ENCODE assay signal across 30 cellular contexts in the genomic region with DNA sequence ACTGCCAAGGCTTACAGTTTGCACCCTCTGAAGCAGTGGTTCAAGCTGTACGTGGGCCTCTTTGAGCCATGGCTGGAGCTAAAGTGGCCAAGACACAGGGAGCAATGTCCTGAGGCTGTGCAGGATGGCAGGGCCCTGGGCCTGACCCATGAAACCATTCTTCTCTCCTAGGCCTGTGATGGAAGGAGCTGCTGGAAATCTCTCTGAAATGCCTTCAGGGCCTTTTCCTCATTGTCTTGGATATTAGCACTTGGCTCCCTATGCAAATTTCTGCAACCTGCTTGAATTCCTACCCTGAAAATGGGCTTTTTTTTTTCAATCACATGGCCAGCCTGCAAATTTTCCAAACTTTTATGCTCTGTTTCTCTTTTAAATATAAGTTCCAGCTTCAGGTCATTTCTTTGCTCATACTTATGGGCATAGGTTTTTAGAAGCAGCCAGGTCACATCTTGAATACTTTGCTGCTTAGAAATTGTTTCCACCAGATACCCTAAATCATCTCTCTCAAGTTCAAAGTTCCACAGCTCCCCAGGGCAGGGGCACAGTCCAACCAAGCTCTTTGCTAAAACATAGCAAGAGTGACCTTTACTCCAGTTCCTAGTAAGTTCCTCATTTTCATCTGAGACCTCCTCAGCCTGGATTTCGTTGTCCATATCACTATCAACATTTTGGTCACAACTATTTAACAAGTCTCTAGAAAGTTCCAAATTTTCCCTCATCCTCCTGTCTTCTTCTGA.
"Had no signal": no experiment of that assay in that cellular context is flagged by ENCODE, and none has a peak within 500 bp of the region (broad histone marks: within the 10 kb centered on the region; RNA-seq: fewer than 3 reads in every experiment).

No MANE protein-coding gene starts in this region.

- H3K4me3 ChIP-seq: ascending aorta, body of pancreas, K562, Peyer's patch had no signal

- FAIRE-seq: bronchial epithelial cell, K562 had no signal

- DNase-seq: activated B cell treated with CpG ODN at 0.5 μM for 24 hours; activated CD4-positive, alpha-beta memory T cell treated with anti-CD3 and anti-CD28 coated beads for 36 hours; activated CD4-positive, alpha-beta T cell treated with anti-CD3 and anti-CD28 coated beads for 1 hour; activated CD4-positive, alpha-beta T cell treated with anti-CD3 and anti-CD28 coated beads, Interleukin-2, amount 10 ng/mL, durations not matched to agents 24 days and 14 days; activated CD8-positive, alpha-beta memory T cell treated with anti-CD3 and anti-CD28 coated beads for 24 hours; activated effector memory CD4-positive, alpha-beta T cell treated with anti-CD3 and anti-CD28 coated beads, Interleukin-2, amount 50 U/mL, for 16 hours; activated naive CD4-positive, alpha-beta T cell treated with Interleukin-2 at 50 U/mL for 16 hours; activated naive CD8-positive, alpha-beta T cell treated with anti-CD3 and anti-CD28 coated beads, Interleukin-2, amount 50 U/mL, for 24 hours; activated T-cell treated with anti-CD3 and anti-CD28 coated beads, Interleukin-2, amount 50 U/mL, for 4 hours; amniotic stem cell; body of pancreas; central memory CD4-positive, alpha-beta T cell; Karpas-422; MM.1S; NCI-H1092; NCI-H1417; NCI-H2029 treated with DMSO at 0.1 percent for 48 hours; NCI-H345; NCI-H510A; NCI-H526 treated with DMSO at 0.1 percent for 48 hours; NCI-H82; Peyer's patch; SHP77; T-cell; T-helper 2 cell; T1000 had no signal

- H3K27me3 ChIP-seq: ascending aorta, body of pancreas, Peyer's patch had no signal

- H3K27ac ChIP-seq: ascending aorta, body of pancreas, Peyer's patch had no signal

- H3K36me3 ChIP-seq: ascending aorta, Peyer's patch had no signal

- ATAC-seq: activated naive CD4-positive, alpha-beta T cell treated with anti-CD3 and anti-CD28 coated beads, Interleukin-2, amount 50 U/mL, for 72 hours; activated naive CD8-positive, alpha-beta T cell treated with anti-CD3 and anti-CD28 coated beads, Interleukin-2, amount 50 U/mL, for 24 hours; activated T-cell treated with anti-CD3 and anti-CD28 coated beads, Interleukin-2, amount 50 U/mL, for 4 hours; body of pancreas; K562; T-cell had no signal
